10 cellular contexts compared by ENCODE assay signal in genomic region chr6:5999688-6000608, GRCh38. TPM values are rescaled to one million over a fixed set of nuclear protein-coding genes. Genes with fewer than 3 reads are reported as not detected.
A peak's percentile ranks its signal among the peaks of the same experiment; 100 is the strongest.
DNase-seq lines count a peak whose midpoint lies in the region; ATAC-seq and TF ChIP-seq lines count a peak whose summit lies in the region.
"Had no signal": no experiment of that assay in that cellular context is flagged by ENCODE, and none has a peak within 500 bp of the region (broad histone marks: within the 10 kb centered on the region; RNA-seq: fewer than 3 reads in every experiment).

No MANE protein-coding gene starts in this region.

- peak overlapping the region in 3 of 4 donors; percentile 45 to 71 (median 71) for H3K27ac ChIP-seq in gastroesophageal sphincter
- H3K27ac ChIP-seq in gastrocnemius medialis = peak overlapping the region; percentile 1 to 74 (median 68)

- no peaks in the 10 kb centered on the region for H3K36me3 Mint-ChIP-seq in WTC11

- peak overlapping the region in 1 of 2 donors; percentile 39 for H3K4me3 ChIP-seq in gastroesophageal sphincter
- H3K4me3 ChIP-seq in gastrocnemius medialis = peak overlapping the region in 3 of 4 donors; percentile 7 to 39 (median 33)

- intact Hi-C loops in gastrocnemius medialis (cut with DNase I; ENCODE audit: low total_unique reads) = loop anchor here (10.0 kb wide), 1 partner anchor 255 kb away; no protein-coding TSS in a partner anchor

- TF ChIP-seq EP300 in gastroesophageal sphincter (IDR thresholded peaks at IDR 0.05) = no peak

- no peak for TF ChIP-seq CTCF in WTC11 (IDR thresholded peaks at IDR 0.05)
- no peak for TF ChIP-seq CTCF in gastroesophageal sphincter (IDR thresholded peaks at IDR 0.05)
- no peak for TF ChIP-seq CTCF in gastrocnemius medialis (IDR thresholded peaks at IDR 0.05 in 4 of 5, conservative IDR thresholded peaks at IDR 0.05 in 1 of 5)

- H3K27me3 Mint-ChIP-seq in WTC11 (ENCODE audit: low read depth) = peaks cover 100% of the 10 kb centered on the region

- TF ChIP-seq POLR2A in gastroesophageal sphincter (IDR thresholded peaks at IDR 0.05) (no peak), gastrocnemius medialis (IDR thresholded peaks at IDR 0.05) (no peak)

- H3K4me3 Mint-ChIP-seq in WTC11 = peak overlapping the region; percentile 69
- H3K4me3 Mint-ChIP-seq: activated T-cell treated with anti-CD3 and anti-CD28 coated beads, Interleukin-2, amount 50 U/mL, for 4 hours had no signal

- no peaks in the 10 kb centered on the region for H3K9me3 Mint-ChIP-seq in WTC11

- in situ Hi-C loops in G401 (cut with HindIII; ENCODE audit: low sequenced_read_pairs) (no loop called here), gastrocnemius medialis (cut with MboI; ENCODE audit: low sequenced_read_pairs in 4 of 4) (loop anchor here in 2 of 4 donors (25.0 kb wide), 1 partner anchor 538 kb away; no protein-coding TSS in a partner anchor)

- ATAC-seq in WTC11 = peak; percentile 1
- no peak for ATAC-seq in gastroesophageal sphincter
- ATAC-seq in gastrocnemius medialis = no peak
- no peak for ATAC-seq in HG02840 (IDR thresholded peaks at IDR 0.05; ENCODE audit: low FRiP score, unreplicated experiment)
- ATAC-seq: activated T-cell treated with anti-CD3 and anti-CD28 coated beads, Interleukin-2, amount 50 U/mL, for 4 hours; SK-N-SH treated with all-trans-retinoic acid at 6 μM for 48 hours had no signal

- H3K4me1 ChIP-seq in gastroesophageal sphincter = peaks cover 0 to 76% (median 39%) of the 10 kb centered on the region in 3 donors
- H3K4me1 ChIP-seq in gastrocnemius medialis = peaks cover 27 to 32% of the 10 kb centered on the region in 2 donors

- H3K27me3 ChIP-seq in gastroesophageal sphincter = peaks cover 100% of the 10 kb centered on the region
- H3K27me3 ChIP-seq in gastrocnemius medialis = peaks cover 90 to 100% (median 95%) of the 10 kb centered on the region in 3 donors

- CTCF ChIA-PET in WTC11 (lab: Charles Lee) = interaction anchor here (0.8 to 1.5 kb wide), 4 partner anchors 216 to 578 kb away, joined by 3 to 4 read pairs (median 3); no protein-coding TSS in a partner anchor

- no peak overlapping the region for H3K27ac Mint-ChIP-seq in WTC11

- peaks cover 73% of the 10 kb centered on the region for H3K4me1 Mint-ChIP-seq in WTC11

- POLR2A ChIA-PET in WTC11 (lab: Charles Lee) = interaction anchor here (0.6 to 0.9 kb wide), 2 partner anchors 22 to 108 kb away, joined by 3 to 5 read pairs; no protein-coding TSS in a partner anchor

- WGBS in gastroesophageal sphincter (ENCODE audit: low coverage in 1 of 2), 2 donors = 41 to 42% methylated on average over 18 to 34 of the region's 34 CpGs

- H3K9me3 ChIP-seq in gastroesophageal sphincter (peaks cover 0 to 17% (median 0%) of the 10 kb centered on the region in 3 donors), gastrocnemius medialis (no peaks in the 10 kb centered on the region)

- H3K36me3 ChIP-seq in gastroesophageal sphincter = no peaks in the 10 kb centered on the region
- H3K36me3 ChIP-seq in gastrocnemius medialis = no peaks in the 10 kb centered on the region

- DNase-seq in G401 (ENCODE audit: low spot score) (peak; percentile 40), WTC11 (ENCODE audit: low spot score) (peak; percentile 35), gastrocnemius medialis (no peak), RPMI8226 (no peak), mucosa of gallbladder (ENCODE audit: low spot score) (no peak)
- DNase-seq: activated T-cell treated with anti-CD3 and anti-CD28 coated beads, Interleukin-2, amount 50 U/mL, for 4 hours; KG1 had no signal

TF ChIP-seq in WTC11, 78 proteins besides CTCF, POLR2A, EP300 and RAD21:
- peak; percentile 47; the same call in 1 of the 2 replicates for TF ChIP-seq ETV6 (CRISPR knock-in tag; IDR thresholded peaks at IDR 0.05)
- peak; percentile 45; the same call in 1 of the 2 replicates for TF ChIP-seq ZNF512 (CRISPR knock-in tag; IDR thresholded peaks at IDR 0.05; ENCODE audit: borderline replicate concordance)
- TF ChIP-seq ZMAT4 (CRISPR knock-in tag; IDR thresholded peaks at IDR 0.05) = no peak
- no peak for TF ChIP-seq RORB (CRISPR knock-in tag; IDR thresholded peaks at IDR 0.05)

RNA-seq across cellular contexts. Expression of gene NRN1, which starts 6.8 kb away (rescaled TPM):
- total RNA-seq in G401 (2014; rRNA removed; shearing (Covaris generic)) = not detected in 2 replicates
- total RNA-seq in WTC11 (2021) (0.21 to 0.66 TPM (median 0.50 TPM) in 3 replicates), gastroesophageal sphincter (10 to 100 TPM in 3 of 4 donors, 1 to 10 TPM in 1; 5.6 to 22.7 (median 15.1) TPM), gastrocnemius medialis (1 to 10 TPM; 6.4 to 9.9 (median 6.8) TPM), mucosa of gallbladder (6.4 TPM)

Comparison
In these comparisons a context has a peak if more than half of its experiments do, and no peak if none do; other contexts are left out.
1. DNase-seq: peak in G401 (single experiment) and WTC11 (single experiment); none in gastrocnemius medialis (0 of 2), RPMI8226 (single experiment) and mucosa of gallbladder (single experiment).